In the genomic region with DNA sequence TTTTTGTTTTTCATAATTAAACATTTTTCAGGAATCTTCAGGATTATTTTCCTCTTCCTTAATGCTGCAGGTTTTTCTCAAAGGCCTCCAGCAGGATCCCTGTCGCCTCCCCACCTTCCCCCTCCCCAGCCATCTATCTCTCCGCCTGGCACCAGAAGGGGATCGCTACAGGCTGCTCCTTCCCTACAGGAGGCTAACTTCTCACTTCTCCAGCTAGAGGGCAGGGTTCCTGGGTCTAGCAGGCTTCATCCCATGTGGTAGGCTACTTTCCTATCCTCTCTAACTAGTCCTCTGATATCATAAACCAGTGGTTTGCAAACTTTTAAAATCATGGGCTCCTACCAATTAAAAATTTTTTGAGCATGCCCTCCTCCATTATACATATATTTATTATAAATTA, we compare ENCODE assay signal across 8 cellular contexts.
DNase-seq lines count a peak whose midpoint lies in the region; ATAC-seq and TF ChIP-seq lines count a peak whose summit lies in the region.

No MANE protein-coding gene starts in this region.

- no peaks in the 10 kb centered on the region for H3K9me2 ChIP-seq in hepatocyte (replicated peaks; ENCODE audit: insufficient read depth)

- no peaks in the 10 kb centered on the region for H3K9me3 ChIP-seq in hepatocyte (ENCODE audit: low read depth)
- no peaks in the 10 kb centered on the region for H3K9me3 ChIP-seq in upper lobe of left lung
- H3K9me3 ChIP-seq in prostate gland, result no peaks in the 10 kb centered on the region

- H3K4me1 ChIP-seq in hepatocyte (ENCODE audit: insufficient read depth) (peaks cover 4% of the 10 kb centered on the region), upper lobe of left lung (no peaks in the 10 kb centered on the region), prostate gland (replicated peaks) (no peaks in the 10 kb centered on the region)

- TF ChIP-seq POLR2A in upper lobe of left lung (IDR thresholded peaks at IDR 0.05) (no peak), prostate gland (IDR thresholded peaks at IDR 0.05) (no peak)

- TF ChIP-seq CTCF in HFF-Myc (IDR thresholded peaks at IDR 0.05; ENCODE audit: low read depth, low read length, missing control alignments) (peak; percentile 38), hepatocyte (IDR thresholded peaks at IDR 0.05; ENCODE audit: poor library complexity) (peak; percentile 43), upper lobe of left lung (IDR thresholded peaks at IDR 0.05) (peak in 1 of 6 experiments; percentile 13), prostate gland (IDR thresholded peaks at IDR 0.05) (no peak)

- H2AFZ ChIP-seq in hepatocyte, result no peak overlapping the region

- peaks cover 39% of the 10 kb centered on the region for H3K27me3 ChIP-seq in hepatocyte
- H3K27me3 ChIP-seq in upper lobe of left lung, result no peaks in the 10 kb centered on the region
- H3K27me3 ChIP-seq in prostate gland (replicated peaks; ENCODE audit: insufficient read depth), result no peaks in the 10 kb centered on the region

- H3K27ac ChIP-seq in hepatocyte (no peak overlapping the region), upper lobe of left lung (no peak overlapping the region), prostate gland (no peak overlapping the region)

- DNase-seq in CD1c-positive myeloid dendritic cell (ENCODE audit: extremely low spot score) (peak; percentile 15), HFF-Myc (ENCODE audit: extremely low read depth, low read depth) (no peak), SK-MEL-5 (ENCODE audit: low read depth, low spot score) (peak; percentile 38), hepatocyte (ENCODE audit: low spot score) (peak; percentile 46), upper lobe of left lung (no peak), prostate gland (ENCODE audit: low spot score) (no peak)

- intact Hi-C loops in prostate gland (cut with DNase I), result no loop called here

- TF ChIP-seq EP300 in upper lobe of left lung (IDR thresholded peaks at IDR 0.05), result no peak

- 38% methylated on average over 3 of the region's 3 CpGs for WGBS in hepatocyte (ENCODE audit: low lambda C conversion rate, missing lambda C conversion rate)
- WGBS in upper lobe of left lung, 2 donors, result 65 to 70% methylated on average over 3 of the region's 3 CpGs
- 77% methylated on average over 3 of the region's 3 CpGs for WGBS in prostate gland

- in situ Hi-C loops in SK-MEL-5 (cut with HindIII; ENCODE audit: low pct_unique_long_range_greater_than_20kb, low sequenced_read_pairs), result no loop called here

- no peaks in the 10 kb centered on the region for H3K36me3 ChIP-seq in hepatocyte (replicated peaks; ENCODE audit: insufficient read depth, low read depth)
- H3K36me3 ChIP-seq in upper lobe of left lung, result no peaks in the 10 kb centered on the region
- H3K36me3 ChIP-seq in prostate gland, result no peaks in the 10 kb centered on the region

- no peaks in the 10 kb centered on the region for H4K20me1 ChIP-seq in hepatocyte (ENCODE audit: insufficient read depth, poor library complexity, severe bottlenecking)

- H3K4me3 ChIP-seq in HFF-Myc (replicated peaks; ENCODE audit: low read depth, low read length) (no peak overlapping the region), hepatocyte (no peak overlapping the region), upper lobe of left lung (no peak overlapping the region), prostate gland (no peak overlapping the region)

- H3K4me2 ChIP-seq in hepatocyte, result no peak overlapping the region

- ATAC-seq in GM19324 (IDR thresholded peaks at IDR 0.05; ENCODE audit: low FRiP score, unreplicated experiment), result no peak
- no peak for ATAC-seq in HG02852 (IDR thresholded peaks at IDR 0.05; ENCODE audit: unreplicated experiment)
- ATAC-seq in upper lobe of left lung (ENCODE audit: low FRiP score in 2 of 2), result no peak

- H3K79me2 ChIP-seq in hepatocyte, result no peaks in the 10 kb centered on the region

Comparison
In these comparisons a context has a peak if more than half of its experiments do, and no peak if none do; other contexts are left out.
1. DNase-seq: peak in CD1c-positive myeloid dendritic cell (single experiment), SK-MEL-5 (single experiment) and hepatocyte (single experiment); none in HFF-Myc (single experiment), upper lobe of left lung (0 of 2) and prostate gland (single experiment).
2. CTCF ChIP-seq: peak in HFF-Myc (single experiment) and hepatocyte (single experiment); none in prostate gland (0 of 4).